Comparison of ENCODE assay signal across 8 cellular contexts in the genomic region with DNA sequence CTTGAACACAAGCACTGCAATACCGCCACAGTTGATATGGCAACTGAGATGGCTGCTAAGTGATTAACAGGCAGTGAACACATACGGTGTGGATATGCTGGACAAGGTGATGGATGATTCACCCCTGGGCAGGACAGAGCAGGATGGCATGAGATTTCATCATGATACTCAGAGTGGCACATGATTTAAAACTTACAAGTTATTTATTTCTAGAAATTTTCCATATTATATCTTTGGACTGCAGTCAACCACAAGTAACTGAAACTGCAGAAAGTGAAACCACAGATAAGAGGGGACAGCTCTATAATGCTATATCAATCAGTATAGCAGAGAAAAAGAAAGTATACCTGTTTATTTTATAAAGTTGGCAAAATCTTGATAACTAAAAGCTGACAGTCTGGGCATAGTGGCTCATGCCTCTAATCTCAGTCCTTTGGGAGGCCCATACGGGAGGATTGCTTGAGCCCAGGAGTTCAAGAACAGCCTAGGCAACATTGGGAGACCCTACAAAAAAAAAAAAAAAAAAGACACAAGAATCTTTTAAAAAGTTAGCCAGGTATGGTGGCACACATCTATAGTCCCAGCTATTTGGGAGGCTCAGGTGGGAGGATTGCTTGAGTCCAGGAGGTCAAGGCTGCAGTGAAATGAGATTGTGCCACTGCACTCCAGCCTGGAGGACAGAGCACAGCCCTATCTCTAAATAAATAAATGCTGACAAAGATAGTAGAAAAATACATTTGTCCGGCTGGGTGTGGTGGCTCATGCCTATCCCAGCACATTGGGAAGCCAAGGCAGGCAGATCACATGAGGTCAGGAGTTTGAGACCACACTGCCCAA. TPM values are rescaled to one million over a fixed set of nuclear protein-coding genes. Genes with fewer than 3 reads are reported as not detected.
DNase-seq lines count a peak whose midpoint lies in the region; ATAC-seq, FAIRE-seq and TF ChIP-seq lines count a peak whose summit lies in the region.

No MANE protein-coding gene starts in this region.

- TF ChIP-seq CTCF in bronchial epithelial cell (IDR thresholded peaks at IDR 0.05; ENCODE audit: insufficient read depth, low read length, severe bottlenecking) (no peak), dorsolateral prefrontal cortex (IDR thresholded peaks at IDR 0.05 in 54 of 56, conservative IDR thresholded peaks at IDR 0.05 in 2 of 56; ENCODE audit: low read depth in 1 of 56, partially characterized antibody in 56 of 56) (no peak)

- 12 to 39% (median 26%) methylated on average over 4 of the region's 4 CpGs for WGBS in small intestine, 3 donors

- H3K27me3 ChIP-seq in bronchial epithelial cell (ENCODE audit: control insufficient read depth, insufficient read depth, low read length) = no peaks in the 10 kb centered on the region
- H3K27me3 ChIP-seq in small intestine (ENCODE audit: control insufficient read depth in 2 of 2, insufficient read depth in 2 of 2, low read length in 2 of 2) = no peaks in the 10 kb centered on the region
- no peaks in the 10 kb centered on the region for H3K27me3 ChIP-seq in dorsolateral prefrontal cortex

- H3K27ac ChIP-seq in small intestine (ENCODE audit: low read depth in 1 of 2, low read length in 1 of 2) (peak overlapping the region; percentile 52 to 54), dorsolateral prefrontal cortex (no peak overlapping the region), caudate nucleus (ENCODE audit: low read depth, low read length) (no peak overlapping the region)

- H3K4me3 ChIP-seq in bronchial epithelial cell (ENCODE audit: low read depth, low read length) (no peak overlapping the region), small intestine (ENCODE audit: low read depth in 1 of 2, low read length in 2 of 2) (no peak overlapping the region), dorsolateral prefrontal cortex (no peak overlapping the region)

- ATAC-seq in GM19467 (IDR thresholded peaks at IDR 0.05; ENCODE audit: unreplicated experiment) = no peak

- peak; percentile 44 for DNase-seq in NK-92 treated with Interleukin-12 subunit alpha and Interleukin-12 subunit beta, amount 100 ng/mL, for 24 hours (lab: John Stamatoyannopoulos, UW)
- DNase-seq in NK-92 (lab: John Stamatoyannopoulos, UW; ENCODE audit: unreplicated experiment) (no peak), NCI-H2227 treated with DMSO at 0.1 percent for 48 hours (lab: John Stamatoyannopoulos, UW) (peak; percentile 30), bronchial epithelial cell (ENCODE audit: low read depth) (peak; percentile 98), small intestine (peak; percentile 65), dorsolateral prefrontal cortex (no peak), caudate nucleus (lab: John Stamatoyannopoulos, UW) (no peak)

- H3K36me3 ChIP-seq in bronchial epithelial cell (ENCODE audit: control insufficient read depth, insufficient read depth, low read length) (no peaks in the 10 kb centered on the region), small intestine (ENCODE audit: control insufficient read depth in 2 of 2, insufficient read depth in 2 of 2, low read length in 2 of 2) (no peaks in the 10 kb centered on the region)

- H3K9me3 ChIP-seq in small intestine (ENCODE audit: control insufficient read depth, low read depth) = no peaks in the 10 kb centered on the region

- H3K4me1 ChIP-seq in small intestine (ENCODE audit: control insufficient read depth in 2 of 2, insufficient read depth in 1 of 2, low read depth in 1 of 2, low read length in 1 of 2) = peaks cover 0 to 2% of the 10 kb centered on the region in 2 donors

- intact Hi-C loops in dorsolateral prefrontal cortex (cut with DNase I) = loop anchor here in 1 of 2 donors (10.0 kb wide), 1 partner anchor 97 kb away; no protein-coding TSS in a partner anchor

- FAIRE-seq in bronchial epithelial cell (lab: Jason Lieb, UNC) (peak; percentile 68), small intestine (lab: Jason Lieb, UNC) (no peak)

RNA-seq across cellular contexts. Expression of gene PHACTR4, which starts 48.1 kb away (rescaled TPM):
- total RNA-seq in bronchial epithelial cell (3.2 and 6.7 TPM in 2 replicates), dorsolateral prefrontal cortex (10 to 100 TPM; 15.7 to 44.9 (median 26.5) TPM)
- polyA plus RNA-seq in small intestine = 10 to 100 TPM; 15.9 to 27.1 (median 25.0) TPM

Comparison
In these comparisons a context has a peak if more than half of its experiments do, and no peak if none do; other contexts are left out.
1. DNase-seq: peak in NK-92 treated with Interleukin-12 subunit alpha and Interleukin-12 subunit beta, amount 100 ng/mL, for 24 hours (single experiment), NCI-H2227 treated with DMSO at 0.1 percent for 48 hours (single experiment), bronchial epithelial cell (single experiment) and small intestine (single experiment); none in NK-92 (single experiment), dorsolateral prefrontal cortex (0 of 10) and caudate nucleus (0 of 61).
2. H3K27ac ChIP-seq: peak in small intestine (2 of 2); none in dorsolateral prefrontal cortex (0 of 59) and caudate nucleus (single experiment).